17 cellular contexts compared by ENCODE assay signal in genomic region chr19:47507924-47508553, GRCh38. TPM values are rescaled to one million over a fixed set of nuclear protein-coding genes. Genes with fewer than 3 reads are reported as not detected.
DNase-seq lines count a peak whose midpoint lies in the region; ATAC-seq, FAIRE-seq and TF ChIP-seq lines count a peak whose summit lies in the region.
"Had no signal": no experiment of that assay in that cellular context is flagged by ENCODE, and none has a peak within 500 bp of the region (broad histone marks: within the 10 kb centered on the region; RNA-seq: fewer than 3 reads in every experiment).

No MANE protein-coding gene starts in this region.

- H3K36me3 ChIP-seq in H1 (ENCODE audit: control insufficient read depth in 2 of 4, insufficient read depth in 4 of 4, low read length in 3 of 4) (no peaks in the 10 kb centered on the region), psoas muscle (ENCODE audit: insufficient read depth in 1 of 2, low read depth in 1 of 2) (peaks cover 0 to 13% of the 10 kb centered on the region in 2 donors)
- H3K36me3 ChIP-seq in CD8-positive, alpha-beta T cell (ENCODE audit: insufficient read depth, low read length): peaks cover 16% of the 10 kb centered on the region

- H3K23ac ChIP-seq in H1 (ENCODE audit: insufficient read length): no peak overlapping the region

- H3K9ac ChIP-seq in H1 (replicated peaks in 1 of 4; ENCODE audit: extremely low read depth in 1 of 4, low read depth in 3 of 4, low read length in 3 of 4): no peak overlapping the region; a peak in 2 of 7 replicates

- peaks cover 17% of the 10 kb centered on the region for H3K4me1 Mint-ChIP-seq in endothelial cell (ENCODE audit: unreplicated experiment)
- peaks cover 40% of the 10 kb centered on the region for H3K4me1 Mint-ChIP-seq in CD8-positive, alpha-beta T cell (ENCODE audit: low read depth)

- ATAC-seq in psoas muscle (no peak), left lobe of liver (no peak)
- ATAC-seq in CD8-positive, alpha-beta T cell: no peak

- H3K36me3 Mint-ChIP-seq in endothelial cell (ENCODE audit: low read depth, unreplicated experiment): peaks cover 13% of the 10 kb centered on the region
- H3K36me3 Mint-ChIP-seq in CD8-positive, alpha-beta T cell: peaks cover 48% of the 10 kb centered on the region

- no peak overlapping the region for H3K14ac ChIP-seq in H1 (ENCODE audit: insufficient read length)

- no peak overlapping the region; the same call in 1 of the 2 replicates for H2BK5ac ChIP-seq in H1 (ENCODE audit: low read depth, low read length)

- H3K56ac ChIP-seq in H1 (replicated peaks; ENCODE audit: insufficient read length, low read depth, low read length): no peak overlapping the region

- no peak overlapping the region for H3K27ac Mint-ChIP-seq in endothelial cell (ENCODE audit: unreplicated experiment)
- no peak overlapping the region for H3K27ac Mint-ChIP-seq in CD8-positive, alpha-beta T cell
- H3K27ac Mint-ChIP-seq: CD4-positive, CD25-positive, alpha-beta regulatory T cell had no signal

- POLR2A ChIA-PET in H1 (lab: Charles Lee; ENCODE audit: partially characterized antibody): interaction anchor here (0.7 to 2.7 kb wide), 4 partner anchors 8 to 75 kb away, joined by 3 to 8 read pairs (median 4); no protein-coding TSS in a partner anchor
- POLR2A ChIA-PET in CD8-positive, alpha-beta T cell (lab: Charles Lee): no interaction called here

- no peak overlapping the region for H2BK12ac ChIP-seq in H1 (ENCODE audit: low read depth, low read length)

- no peak for TF ChIP-seq EP300 in H1 (IDR thresholded peaks at IDR 0.05; ENCODE audit: borderline replicate concordance in 1 of 2, low read depth in 2 of 2, low read length in 2 of 2)

- 71% methylated on average over 11 of the region's 11 CpGs; no CpG with 5 or more reads in 1 of the 2 experiments for WGBS in H1 (ENCODE audit: extremely low coverage in 1 of 2, insufficient coverage in 1 of 2, insufficient read length in 1 of 2, insufficient replicate concordance in 2 of 2, low coverage in 1 of 2, low lambda C conversion rate in 2 of 2, missing lambda C conversion rate in 1 of 2), 2 experiments
- WGBS in psoas muscle, 3 donors: 63 to 71% (median 63%) methylated on average over 11 of the region's 11 CpGs

- peak; percentile 13 to 28 (median 25); a peak in 3 of 4 replicates for TF ChIP-seq CTCF in H1 (IDR thresholded peaks at IDR 0.05; ENCODE audit: control extremely low read depth in 1 of 3, insufficient read depth in 1 of 3, low read depth in 1 of 3, low read length in 3 of 3)
- TF ChIP-seq CTCF in psoas muscle (IDR thresholded peaks at IDR 0.05): no peak
- no peak for TF ChIP-seq CTCF in endothelial cell (IDR thresholded peaks at IDR 0.05; ENCODE audit: unreplicated experiment)
- TF ChIP-seq CTCF in CD8-positive, alpha-beta T cell (IDR thresholded peaks at IDR 0.05): no peak

- no peak overlapping the region for H2BK120ac ChIP-seq in H1 (replicated peaks; ENCODE audit: low read depth, low read length)

- H3K4me1 ChIP-seq in H1 (replicated peaks in 1 of 4; ENCODE audit: control insufficient read depth in 3 of 4, insufficient read depth in 4 of 4, low read length in 3 of 4) (peaks cover 0 to 8% (median under 1%) of the 10 kb centered on the region in 4 experiments; a peak in 4 of 7 replicates), psoas muscle (peaks cover 79% of the 10 kb centered on the region)
- peaks cover 27% of the 10 kb centered on the region for H3K4me1 ChIP-seq in CD8-positive, alpha-beta T cell (ENCODE audit: insufficient read depth, low read length)

- H2AK5ac ChIP-seq in H1 (ENCODE audit: low read depth, low read length): no peak overlapping the region

- CTCF ChIA-PET in H1 (lab: Charles Lee; ENCODE audit: partially characterized antibody): interaction anchor here (0.8 to 3.0 kb wide), 10 partner anchors 12 to 205 kb away, joined by 3 to 10 read pairs (median 4); partner anchors contain the start of gene KPTN
- CTCF ChIA-PET in CD8-positive, alpha-beta T cell (lab: Charles Lee): no interaction called here

- H3K9me3 ChIP-seq in H1 (ENCODE audit: insufficient read depth in 2 of 2, low read depth in 1 of 2, low read length in 1 of 2): no peaks in the 10 kb centered on the region
- H3K9me3 ChIP-seq in psoas muscle: no peaks in the 10 kb centered on the region
- no peaks in the 10 kb centered on the region for H3K9me3 ChIP-seq in CD8-positive, alpha-beta T cell (ENCODE audit: low read length)

- H3K4ac ChIP-seq in H1 (replicated peaks; ENCODE audit: insufficient read length, low read depth, low read length): no peak overlapping the region

- H3K27me3 ChIP-seq in H1 (replicated peaks in 1 of 4; ENCODE audit: control insufficient read depth in 3 of 4, extremely low read depth in 1 of 4, insufficient read depth in 3 of 4, low read length in 3 of 4): no peaks in the 10 kb centered on the region
- H3K27me3 ChIP-seq in psoas muscle (ENCODE audit: insufficient read depth in 3 of 3, low read length in 2 of 3): no peaks in the 10 kb centered on the region
- no peaks in the 10 kb centered on the region for H3K27me3 ChIP-seq in CD8-positive, alpha-beta T cell (ENCODE audit: insufficient read depth, low read length)

- H4K8ac ChIP-seq in H1 (ENCODE audit: extremely low read depth, insufficient read depth, low read length): no peak overlapping the region

- H3K79me2 ChIP-seq in H1 (ENCODE audit: control insufficient read depth in 1 of 2, insufficient read depth in 2 of 2, low read length in 2 of 2): peaks cover 3 to 69% of the 10 kb centered on the region in 2 experiments; a peak in 2 of 4 replicates

- no peak overlapping the region for H2BK15ac ChIP-seq in H1 (ENCODE audit: low read length)

- intact Hi-C loops in psoas muscle (cut with DNase I): no loop called here
- intact Hi-C loops in CD8-positive, alpha-beta T cell (cut with DNase I, micrococcal nuclease): no loop called here

- H2AFZ ChIP-seq in H1 (ENCODE audit: low read length): no peak overlapping the region

- H3K4me2 ChIP-seq in H1 (ENCODE audit: insufficient read depth in 1 of 2, low read depth in 2 of 2, low read length in 2 of 2): no peak overlapping the region

- FAIRE-seq in H1 (lab: Jason Lieb, UNC): no peak
- FAIRE-seq: endothelial cell of umbilical vein had no signal

- H3K23me2 ChIP-seq in H1 (ENCODE audit: low read depth, low read length): no peaks in the 10 kb centered on the region

- H3K4me3 ChIP-seq in H1 (ENCODE audit: extremely low read depth in 1 of 4, insufficient read depth in 2 of 4, low read depth in 3 of 4, low read length in 4 of 4): no peak overlapping the region
- H3K4me3 ChIP-seq in psoas muscle: peak overlapping the region; percentile 30
- no peak overlapping the region for H3K4me3 ChIP-seq in CD8-positive, alpha-beta T cell (ENCODE audit: low read depth, low read length)

- no peak overlapping the region for H3K18ac ChIP-seq in H1 (ENCODE audit: extremely low read depth, low read length)

- no peak overlapping the region for H4K5ac ChIP-seq in H1 (ENCODE audit: insufficient read length, low read depth, low read length)

- peaks cover 9% of the 10 kb centered on the region for H3K27me3 Mint-ChIP-seq in endothelial cell (ENCODE audit: unreplicated experiment)
- H3K27me3 Mint-ChIP-seq in CD8-positive, alpha-beta T cell (ENCODE audit: low read depth): no peaks in the 10 kb centered on the region
- H3K27me3 Mint-ChIP-seq: CD4-positive, CD25-positive, alpha-beta regulatory T cell had no signal

- peaks cover 28% of the 10 kb centered on the region for H3K79me1 ChIP-seq in H1 (ENCODE audit: low read depth, low read length)

- H2BK20ac ChIP-seq in H1 (ENCODE audit: low read length): no peak overlapping the region

- peak; percentile 47 to 53 for TF ChIP-seq RAD21 in H1 (IDR thresholded peaks at IDR 0.05 in 1 of 2, conservative IDR thresholded peaks at IDR 0.05 in 1 of 2; ENCODE audit: low read depth in 2 of 2, low read length in 2 of 2)

- DNase-seq in D341Med (ENCODE audit: low spot score) (peak; percentile 71), NCI-H1694 treated with DMSO at 0.1 percent for 48 hours (lab: John Stamatoyannopoulos, UW) (peak; percentile 80), H1 (ENCODE audit: low read depth in 1 of 2, low spot score in 2 of 2) (no peak), psoas muscle (no peak), OCI-M1 (lab: John Stamatoyannopoulos, UW) (no peak), endothelial cell (ENCODE audit: low spot score) (no peak), left lobe of liver (ENCODE audit: low spot score) (no peak)
- DNase-seq in CD8-positive, alpha-beta T cell: no peak
- DNase-seq: activated CD4-positive, alpha-beta T cell treated with anti-CD3 and anti-CD28 coated beads, Interleukin-2, amount 50 U/mL, for 48 hours; activated effector memory CD4-positive, alpha-beta T cell treated with Interleukin-2 at 50 U/mL for 16 hours; CD4-positive, CD25-positive, alpha-beta regulatory T cell; NCI-H146; stimulated activated CD4-positive, alpha-beta T cell treated with anti-CD3 and anti-CD28 coated beads, Interleukin-2, amount 100 ng/mL, for 48 hours; stimulated activated naive CD4-positive, alpha-beta T cell had no signal

- H4K91ac ChIP-seq in H1 (replicated peaks; ENCODE audit: insufficient read length, low read length): no peak overlapping the region

- peak overlapping the region; percentile 22; the same call in 1 of the 2 replicates for H3K27ac ChIP-seq in H1 (ENCODE audit: low read depth, low read length)
- H3K27ac ChIP-seq in psoas muscle: peak overlapping the region; percentile 99
- H3K27ac ChIP-seq in CD8-positive, alpha-beta T cell (ENCODE audit: low read depth, low read length): no peak overlapping the region

- H3K9me3 Mint-ChIP-seq in endothelial cell (ENCODE audit: unreplicated experiment): no peaks in the 10 kb centered on the region
- H3K9me3 Mint-ChIP-seq in CD8-positive, alpha-beta T cell: no peaks in the 10 kb centered on the region

- TF ChIP-seq POLR2A in H1 (IDR thresholded peaks at IDR 0.05; ENCODE audit: control extremely low read depth in 1 of 2, low read depth in 2 of 2, low read length in 2 of 2): no peak

- peaks cover 9 to 11% of the 10 kb centered on the region in 2 experiments for H4K20me1 ChIP-seq in H1 (replicated peaks in 1 of 2; ENCODE audit: control insufficient read depth in 1 of 2, insufficient read depth in 2 of 2, low read length in 2 of 2)

- no peak overlapping the region for H3K4me3 Mint-ChIP-seq in endothelial cell (ENCODE audit: unreplicated experiment)
- H3K4me3 Mint-ChIP-seq in CD8-positive, alpha-beta T cell: no peak overlapping the region

RNA-seq across cellular contexts. Expression of gene NAPA, which starts 6.8 kb away (rescaled TPM):
- 58.3 and 58.5 TPM in 2 replicates for total RNA-seq in H1 (2021; fragmentation: NEBNext Ultra II Directional; extraction: Animal tissue kit (Norgen Biotek cat#: 25700))
- polyA plus RNA-seq in H1 (2011; rRNA removed) (78.2 and 101 TPM in 2 replicates), psoas muscle (100 to 1,000 TPM; 103 to 123 (median 109) TPM)
- 70.6 TPM for polyA plus RNA-seq in H1 (2011; cell fraction: cytosol; rRNA removed)
- 77.1 TPM for polyA plus RNA-seq in H1 (2011; cell fraction: nucleus; rRNA removed)
- polyA plus RNA-seq in H1 (2012, experiment 1 of 2): 53.3 to 67.3 TPM (median 65.3 TPM) in 4 replicates
- 95.9 TPM for polyA plus RNA-seq in H1 (2012, experiment 2 of 2)
- 52.3 TPM for polyA plus RNA-seq in H1 (2013, experiment 1 of 2)
- polyA plus RNA-seq in H1 (2013, experiment 2 of 2): 52.2 TPM
- 106 and 112 TPM in 2 replicates for polyA minus RNA-seq in H1 (2011; rRNA and poly(A)+ RNA removed)
- polyA minus RNA-seq in H1 (2011; cell fraction: cytosol; rRNA and poly(A)+ RNA removed): 84.4 TPM
- 38.2 TPM for polyA minus RNA-seq in H1 (2011; cell fraction: nucleus; rRNA and poly(A)+ RNA removed)
- total RNA-seq in psoas muscle (100 to 1,000 TPM; 124 to 182 (median 159) TPM), endothelial cell (ENCODE audit: unreplicated experiment) (77.8 TPM), left lobe of liver (96.3 TPM)
- 100 to 1,000 TPM; 172 to 188 TPM for total RNA-seq in CD8-positive, alpha-beta T cell

RNA-seq across cellular contexts. Expression of gene KPTN, which starts 24.0 kb away (rescaled TPM):
- 23.6 and 28.0 TPM in 2 replicates for total RNA-seq in H1 (2021; fragmentation: NEBNext Ultra II Directional; extraction: Animal tissue kit (Norgen Biotek cat#: 25700))
- 31.3 and 45.2 TPM in 2 replicates for polyA plus RNA-seq in H1 (2011; rRNA removed)
- 29.4 TPM for polyA plus RNA-seq in H1 (2011; cell fraction: cytosol; rRNA removed)
- polyA plus RNA-seq in H1 (2011; cell fraction: nucleus; rRNA removed): 57.8 TPM
- 22.6 to 33.3 TPM (median 31.1 TPM) in 4 replicates for polyA plus RNA-seq in H1 (2012, experiment 1 of 2)
- 27.0 TPM for polyA plus RNA-seq in H1 (2012, experiment 2 of 2)
- 24.6 TPM for polyA plus RNA-seq in H1 (2013, experiment 1 of 2)
- 23.7 TPM for polyA plus RNA-seq in H1 (2013, experiment 2 of 2)
- polyA minus RNA-seq in H1 (2011; rRNA and poly(A)+ RNA removed): 14.6 and 16.5 TPM in 2 replicates
- polyA minus RNA-seq in H1 (2011; cell fraction: cytosol; rRNA and poly(A)+ RNA removed): 6.9 TPM
- 9.3 TPM for polyA minus RNA-seq in H1 (2011; cell fraction: nucleus; rRNA and poly(A)+ RNA removed)
- 10 to 100 TPM in 1 of 4 donors, 1 to 10 TPM in 3; 5.9 to 11.2 (median 8.1) TPM for total RNA-seq in psoas muscle
- 10 to 100 TPM in 1 of 3 donors, 1 to 10 TPM in 2; 3.8 to 21.5 (median 9.7) TPM for polyA plus RNA-seq in psoas muscle
- total RNA-seq in endothelial cell (ENCODE audit: unreplicated experiment): 12.0 TPM
- total RNA-seq in CD8-positive, alpha-beta T cell: 1 to 10 TPM; 5.4 to 5.9 TPM
- 6.6 TPM for total RNA-seq in left lobe of liver

RNA-seq across cellular contexts. Expression of gene SLC8A2, which starts 36.3 kb away (rescaled TPM):
- 7.3 and 8.3 TPM in 2 replicates for total RNA-seq in H1 (2021; fragmentation: NEBNext Ultra II Directional; extraction: Animal tissue kit (Norgen Biotek cat#: 25700))
- 12.4 and 15.7 TPM in 2 replicates for polyA plus RNA-seq in H1 (2011; rRNA removed)
- polyA plus RNA-seq in H1 (2011; cell fraction: cytosol; rRNA removed): 9.3 TPM
- polyA plus RNA-seq in H1 (2011; cell fraction: nucleus; rRNA removed): 16.6 TPM
- 7.1 to 14.9 TPM (median 11.4 TPM) in 4 replicates for polyA plus RNA-seq in H1 (2012, experiment 1 of 2)
- polyA plus RNA-seq in H1 (2012, experiment 2 of 2): 6.9 TPM
- 6.6 TPM for polyA plus RNA-seq in H1 (2013, experiment 1 of 2)
- polyA plus RNA-seq in H1 (2013, experiment 2 of 2): 6.1 TPM
- 27.9 and 30.5 TPM in 2 replicates for polyA minus RNA-seq in H1 (2011; rRNA and poly(A)+ RNA removed)
- polyA minus RNA-seq in H1 (2011; cell fraction: cytosol; rRNA and poly(A)+ RNA removed): 12.6 TPM
- polyA minus RNA-seq in H1 (2011; cell fraction: nucleus; rRNA and poly(A)+ RNA removed): 9.7 TPM
- total RNA-seq in psoas muscle: under 1 TPM; 0.13 to 0.54 (median 0.25) TPM
- under 1 TPM in 2 of 3 donors, not detected in 1; 0.12 to 0.18 TPM for polyA plus RNA-seq in psoas muscle
- 0.80 TPM for total RNA-seq in endothelial cell (ENCODE audit: unreplicated experiment)
- total RNA-seq in CD8-positive, alpha-beta T cell: not detected
- 0.10 TPM for total RNA-seq in left lobe of liver
- total RNA-seq: CD4-positive, CD25-positive, alpha-beta regulatory T cell; endothelial cell of umbilical vein; mesenteric fat pad; osteocyte had no signal
- polyA plus RNA-seq: CD4-positive, CD25-positive, alpha-beta regulatory T cell; endothelial cell of umbilical vein had no signal

Comparison
In these comparisons a context has a peak if more than half of its experiments do, and no peak if none do; other contexts are left out.
1. DNase-seq: peak in D341Med (single experiment) and NCI-H1694 treated with DMSO at 0.1 percent for 48 hours (single experiment); none in H1 (0 of 2), psoas muscle (0 of 2), OCI-M1 (single experiment), endothelial cell (single experiment), CD8-positive, alpha-beta T cell (0 of 7) and left lobe of liver (single experiment).
2. CTCF ChIP-seq: peak in H1 (3 of 3); none in psoas muscle (single experiment), endothelial cell (single experiment) and CD8-positive, alpha-beta T cell (single experiment).